Comparison of ENCODE assay signal across 11 cellular contexts in genomic region chr3:124117486-124117885, GRCh38.
A peak's percentile ranks its signal among the peaks of the same experiment; 100 is the strongest.
DNase-seq lines count a peak whose midpoint lies in the region; ATAC-seq, FAIRE-seq and TF ChIP-seq lines count a peak whose summit lies in the region.
"Had no signal": no experiment of that assay in that cellular context is flagged by ENCODE, and none has a peak within 500 bp of the region (broad histone marks: within the 10 kb centered on the region; RNA-seq: fewer than 3 reads in every experiment).

No MANE protein-coding gene starts in this region.

- ATAC-seq in HG02588 (IDR thresholded peaks at IDR 0.05; ENCODE audit: unreplicated experiment): no peak
- ATAC-seq in HepG2: no peak

- H4K5ac ChIP-seq in mesendoderm (ENCODE audit: low read length): no peak overlapping the region

- no peak overlapping the region for H3K4me3 ChIP-seq in mesenchymal stem cell (ENCODE audit: insufficient read depth in 1 of 2, low read depth in 1 of 2, low read length in 2 of 2)
- no peak overlapping the region for H3K4me3 ChIP-seq in mesendoderm (ENCODE audit: low read length)
- no peak overlapping the region for H3K4me3 ChIP-seq in HepG2 (replicated peaks in 1 of 3; ENCODE audit: insufficient read depth in 1 of 3, low read depth in 2 of 3, low read length in 3 of 3)
- H3K4me3 ChIP-seq: BLaER1, prostate gland had no signal

- no TSS peak for BruUV-seq in HepG2 (replicated peaks; lab: Mats Ljungman, UMichigan)

- no peaks in the 10 kb centered on the region for H3K9me3 ChIP-seq in mesenchymal stem cell (ENCODE audit: control insufficient read depth, low read length)
- no peaks in the 10 kb centered on the region for H3K9me3 ChIP-seq in HepG2 (ENCODE audit: low read length)
- H3K9me3 ChIP-seq: BLaER1, prostate gland had no signal

- no peak overlapping the region for H2AFZ ChIP-seq in mesenchymal stem cell (ENCODE audit: low read depth, low read length)
- no peak overlapping the region for H2AFZ ChIP-seq in HepG2 (ENCODE audit: low read length)

- H3K79me2 ChIP-seq in mesendoderm (ENCODE audit: control insufficient read depth, insufficient read depth, low read length) (no peaks in the 10 kb centered on the region), HepG2 (ENCODE audit: insufficient read depth, low read length) (no peaks in the 10 kb centered on the region)

- H3K36me3 ChIP-seq in mesenchymal stem cell (ENCODE audit: control insufficient read depth in 1 of 2, insufficient read depth in 2 of 2, low read depth in 1 of 2, low read length in 2 of 2) (peaks cover 0 to 2% of the 10 kb centered on the region in 2 experiments), mesendoderm (ENCODE audit: control insufficient read depth, insufficient read depth, low read length) (no peaks in the 10 kb centered on the region), HepG2 (replicated peaks in 1 of 2; ENCODE audit: control insufficient read depth in 1 of 2, insufficient read depth in 2 of 2, low read length in 2 of 2) (no peaks in the 10 kb centered on the region)
- H3K36me3 ChIP-seq: BLaER1, prostate gland had no signal

- H3K27ac ChIP-seq in mesenchymal stem cell (ENCODE audit: low read length, poor library complexity, severe bottlenecking) (no peak overlapping the region), mesendoderm (ENCODE audit: low read depth, low read length) (no peak overlapping the region), HepG2 (ENCODE audit: extremely low read length, insufficient read depth, low read length) (no peak overlapping the region)
- H3K27ac ChIP-seq: BLaER1, prostate gland had no signal

- intact Hi-C loops in HepG2 (cut with micrococcal nuclease; ENCODE audit: unreplicated experiment): no loop called here

- H3K4me1 ChIP-seq in mesenchymal stem cell (ENCODE audit: control insufficient read depth, insufficient read depth, low read depth, low read length) (peaks cover 7% of the 10 kb centered on the region), mesendoderm (ENCODE audit: control insufficient read depth, low read depth, low read length) (no peaks in the 10 kb centered on the region), HepG2 (ENCODE audit: insufficient read depth, low read length) (peaks cover 6% of the 10 kb centered on the region; the same call in 1 of the 2 replicates)
- H3K4me1 ChIP-seq: prostate gland had no signal

- H3K56ac ChIP-seq in mesendoderm (ENCODE audit: low read length): no peak overlapping the region

- H4K91ac ChIP-seq in mesenchymal stem cell (ENCODE audit: low read length): no peak overlapping the region

- H4K8ac ChIP-seq in mesenchymal stem cell (ENCODE audit: low read length): no peak overlapping the region
- H4K8ac ChIP-seq in mesendoderm (ENCODE audit: low read depth, low read length): no peak overlapping the region

- 41% methylated on average over 2 of the region's 3 CpGs for WGBS in mesenchymal stem cell
- WGBS in mesendoderm (ENCODE audit: extremely low coverage, insufficient coverage, low lambda C conversion rate): 100% methylated on average over 1 of the region's 3 CpGs
- WGBS in HepG2 (ENCODE audit: low lambda C conversion rate): 18% methylated on average over 3 of the region's 3 CpGs

- no peak for TF ChIP-seq CTCF in HepG2 (CRISPR knock-in tag; IDR thresholded peaks at IDR 0.05)

- H2BK120ac ChIP-seq in mesenchymal stem cell (ENCODE audit: low read depth, low read length) (no peak overlapping the region), mesendoderm (ENCODE audit: low read depth, low read length) (no peak overlapping the region)

- peak; percentile 80 for DNase-seq in AG08395 (ENCODE audit: low spot score)
- peak; percentile 79 for DNase-seq in M059J (ENCODE audit: low read depth)
- DNase-seq in dedifferentiated amniotic fluid mesenchymal stem cell (ENCODE audit: extremely low spot score): peak; percentile 36
- peak; percentile 2 for DNase-seq in mesenchymal stem cell
- no peak for DNase-seq in mesendoderm
- DNase-seq in HepG2 (ENCODE audit: low spot score): no peak
- no peak for DNase-seq in frontal cortex (ENCODE audit: low spot score in 2 of 2)
- DNase-seq: T-helper 9 cell had no signal

- H3K14ac ChIP-seq in mesenchymal stem cell (ENCODE audit: low read length in 2 of 2): no peak overlapping the region

- CTCF ChIA-PET in HepG2 (lab: Yijun Ruan, JAX; ENCODE audit: low intra/inter-chr PET ratio, low total read pairs): no interaction called here

- TF ChIP-seq POLR2A in HepG2 (IDR thresholded peaks at IDR 0.05; ENCODE audit: insufficient read depth in 1 of 2, low read depth in 2 of 2, low read length in 2 of 2): no peak

- H3K4ac ChIP-seq in mesenchymal stem cell (ENCODE audit: low read depth in 1 of 2, low read length in 2 of 2) (no peak overlapping the region), mesendoderm (ENCODE audit: low read depth, low read length) (no peak overlapping the region)

- H3K18ac ChIP-seq in mesenchymal stem cell (ENCODE audit: low read depth in 1 of 2, low read length in 2 of 2): no peak overlapping the region
- H3K18ac ChIP-seq in mesendoderm (ENCODE audit: low read length): no peak overlapping the region

- no peak overlapping the region for H2BK12ac ChIP-seq in mesenchymal stem cell (ENCODE audit: low read length in 2 of 2)

- H3K4me2 ChIP-seq in mesenchymal stem cell (ENCODE audit: low read length, poor library complexity, severe bottlenecking) (no peak overlapping the region), mesendoderm (ENCODE audit: low read length) (no peak overlapping the region), HepG2 (ENCODE audit: low read depth, low read length) (no peak overlapping the region)
- H3K4me2 ChIP-seq: BLaER1 had no signal

- TF ChIP-seq EP300 in HepG2 (IDR thresholded peaks at IDR 0.05; ENCODE audit: low read depth in 2 of 2, low read length in 2 of 2) (no peak), HepG2 (CRISPR knock-in tag; IDR thresholded peaks at IDR 0.05; ENCODE audit: borderline replicate concordance) (no peak)

- no peaks in the 10 kb centered on the region for H3K27me3 ChIP-seq in mesenchymal stem cell (ENCODE audit: control insufficient read depth in 1 of 2, insufficient read depth in 1 of 2, low read length in 2 of 2)
- H3K27me3 ChIP-seq in mesendoderm (ENCODE audit: insufficient read depth, low read length, poor library complexity): no peaks in the 10 kb centered on the region
- peaks cover 0 to 4% of the 10 kb centered on the region in 2 experiments; a peak in 1 of 5 replicates for H3K27me3 ChIP-seq in HepG2 (ENCODE audit: control insufficient read depth in 1 of 2, insufficient read depth in 2 of 2, low read length in 2 of 2)
- H3K27me3 ChIP-seq: BLaER1 had no signal

- TF ChIP-seq RAD21 in HepG2 (CRISPR knock-in tag; IDR thresholded peaks at IDR 0.05): no peak

- H4K20me1 ChIP-seq in HepG2 (ENCODE audit: insufficient read depth, low read length): no peaks in the 10 kb centered on the region
- H4K20me1 ChIP-seq: BLaER1 had no signal

- H2BK5ac ChIP-seq in mesenchymal stem cell (ENCODE audit: low read depth, low read length, poor library complexity, severe bottlenecking) (no peak overlapping the region), mesendoderm (ENCODE audit: low read length) (no peak overlapping the region)

- H3K23ac ChIP-seq in mesenchymal stem cell (ENCODE audit: low read length in 2 of 2): no peak overlapping the region
- H3K23ac ChIP-seq in mesendoderm (ENCODE audit: low read length): no peak overlapping the region

- H3K9ac ChIP-seq in mesenchymal stem cell (ENCODE audit: low read length): no peak overlapping the region
- H3K9ac ChIP-seq in mesendoderm (ENCODE audit: low read length): no peak overlapping the region
- no peak overlapping the region for H3K9ac ChIP-seq in HepG2 (ENCODE audit: insufficient read depth, low read depth, low read length)
- H3K9ac ChIP-seq: BLaER1 had no signal

- POLR2A ChIA-PET in HepG2 (lab: Yijun Ruan, JAX): no interaction called here

- FAIRE-seq in HepG2 (lab: Jason Lieb, UNC) (no peak), frontal cortex (lab: Jason Lieb, UNC) (no peak)

- H3K79me1 ChIP-seq in mesenchymal stem cell (replicated peaks; ENCODE audit: low read length, poor library complexity, severe bottlenecking): peaks cover 13% of the 10 kb centered on the region
- H3K79me1 ChIP-seq in mesendoderm (ENCODE audit: low read length): no peaks in the 10 kb centered on the region

- H2AK5ac ChIP-seq in mesenchymal stem cell (ENCODE audit: low read length, severe bottlenecking): no peak overlapping the region
- H2AK5ac ChIP-seq in mesendoderm (ENCODE audit: low read length): no peak overlapping the region

- in situ Hi-C loops in HepG2 (cut with HindIII; ENCODE audit: extremely low pct_ligation_motif_present, low pct_unique_long_range_greater_than_20kb): no loop called here

- H2BK15ac ChIP-seq in mesenchymal stem cell (ENCODE audit: low read depth, poor library complexity, severe bottlenecking) (no peak overlapping the region), mesendoderm (replicated peaks; ENCODE audit: low read depth) (no peak overlapping the region)

TF ChIP-seq in HepG2, 621 proteins besides CTCF, POLR2A, EP300 and RAD21 (continues in another document):
- TF ChIP-seq USF2 (IDR thresholded peaks at IDR 0.05; ENCODE audit: low read depth, low read length) (no peak), USF2 (CRISPR knock-in tag; IDR thresholded peaks at IDR 0.05; ENCODE audit: borderline replicate concordance) (no peak), ISX (CRISPR knock-in tag; conservative IDR thresholded peaks at IDR 0.05) (no peak), CC2D1A (CRISPR knock-in tag; IDR thresholded peaks at IDR 0.05) (no peak), SRSF4 (IDR thresholded peaks at IDR 0.05; ENCODE audit: low read depth, low read length, poor library complexity, severe bottlenecking) (no peak)

Comparison
In these comparisons a context has a peak if more than half of its experiments do, and no peak if none do; other contexts are left out.
1. DNase-seq: peak in AG08395 (single experiment), M059J (single experiment), dedifferentiated amniotic fluid mesenchymal stem cell (single experiment) and mesenchymal stem cell (single experiment); none in mesendoderm (single experiment), HepG2 (single experiment) and frontal cortex (0 of 2).